12 cellular contexts compared by ENCODE assay signal in genomic region chr17:57454729-57455062, GRCh38.
A peak's percentile ranks its signal among the peaks of the same experiment; 100 is the strongest.
DNase-seq lines count a peak whose midpoint lies in the region; ATAC-seq and FAIRE-seq lines count a peak whose summit lies in the region.
"Had no signal": no experiment of that assay in that cellular context is flagged by ENCODE, and none has a peak within 500 bp of the region (broad histone marks: within the 10 kb centered on the region; RNA-seq: fewer than 3 reads in every experiment).

No MANE protein-coding gene starts in this region.

- H3K9me3 Mint-ChIP-seq in activated T-cell treated with anti-CD3 and anti-CD28 coated beads, Interleukin-2, amount 50 U/mL, for 24 hours = no peaks in the 10 kb centered on the region
- no peaks in the 10 kb centered on the region for H3K9me3 Mint-ChIP-seq in activated CD4-positive, alpha-beta memory T cell treated with anti-CD3 and anti-CD28 coated beads for 36 hours
- H3K9me3 Mint-ChIP-seq in immature natural killer cell = peaks cover 0 to 1% (median 0%) of the 10 kb centered on the region in 6 donors
- no peaks in the 10 kb centered on the region for H3K9me3 Mint-ChIP-seq in stimulated activated memory B cell treated with anti-CD40 and anti-IgM and Interleukin-4, amounts not matched to agents 10 μg/mL and 1 μg/mL and 100 μg/mL, for 72 hours

- H3K27ac Mint-ChIP-seq in activated T-cell treated with anti-CD3 and anti-CD28 coated beads, Interleukin-2, amount 50 U/mL, for 24 hours = peak overlapping the region; percentile 88
- peak overlapping the region; percentile 82 for H3K27ac Mint-ChIP-seq in activated CD4-positive, alpha-beta memory T cell treated with anti-CD3 and anti-CD28 coated beads for 36 hours
- peak overlapping the region in 4 of 6 donors; percentile 13 to 67 (median 48) for H3K27ac Mint-ChIP-seq in immature natural killer cell
- H3K27ac Mint-ChIP-seq in stimulated activated memory B cell treated with anti-CD40 and anti-IgM and Interleukin-4, amounts not matched to agents 10 μg/mL and 1 μg/mL and 100 μg/mL, for 72 hours = peak overlapping the region; percentile 85

- intact Hi-C loops in activated CD4-positive, alpha-beta memory T cell treated with anti-CD3 and anti-CD28 coated beads for 36 hours (cut with micrococcal nuclease) = loop anchor here (1.0 kb wide), 1 partner anchor 9 kb away; no protein-coding TSS in a partner anchor

- peaks cover 76% of the 10 kb centered on the region for H3K4me1 Mint-ChIP-seq in activated T-cell treated with anti-CD3 and anti-CD28 coated beads, Interleukin-2, amount 50 U/mL, for 24 hours (ENCODE audit: low read depth)
- H3K4me1 Mint-ChIP-seq in activated CD4-positive, alpha-beta memory T cell treated with anti-CD3 and anti-CD28 coated beads for 36 hours (ENCODE audit: low read depth) = peaks cover 75% of the 10 kb centered on the region
- H3K4me1 Mint-ChIP-seq in immature natural killer cell = peaks cover 51 to 68% of the 10 kb centered on the region in 2 donors
- peaks cover 45% of the 10 kb centered on the region for H3K4me1 Mint-ChIP-seq in stimulated activated memory B cell treated with anti-CD40 and anti-IgM and Interleukin-4, amounts not matched to agents 10 μg/mL and 1 μg/mL and 100 μg/mL, for 72 hours

- H3K27me3 Mint-ChIP-seq in activated T-cell treated with anti-CD3 and anti-CD28 coated beads, Interleukin-2, amount 50 U/mL, for 24 hours = no peaks in the 10 kb centered on the region
- H3K27me3 Mint-ChIP-seq in activated CD4-positive, alpha-beta memory T cell treated with anti-CD3 and anti-CD28 coated beads for 36 hours = no peaks in the 10 kb centered on the region
- H3K27me3 Mint-ChIP-seq in immature natural killer cell (ENCODE audit: low read depth in 3 of 3) = peaks cover 29 to 36% (median 33%) of the 10 kb centered on the region in 3 donors
- H3K27me3 Mint-ChIP-seq in stimulated activated memory B cell treated with anti-CD40 and anti-IgM and Interleukin-4, amounts not matched to agents 10 μg/mL and 1 μg/mL and 100 μg/mL, for 72 hours = no peaks in the 10 kb centered on the region

- DNase-seq in activated T-cell treated with anti-CD3 and anti-CD28 coated beads, Interleukin-2, amount 50 U/mL, for 24 hours = no peak
- DNase-seq in activated T-cell treated with anti-CD3 and anti-CD28 coated beads, Interleukin-2, amount 50 U/mL, for 1 hour = no peak
- DNase-seq in activated CD4-positive, alpha-beta memory T cell treated with anti-CD3 and anti-CD28 coated beads for 36 hours = no peak
- DNase-seq in immature natural killer cell = no peak
- DNase-seq in HTR-8/SVneo (ENCODE audit: insufficient read length, low spot score) = no peak
- DNase-seq: aorta, DMS153, GM23248 had no signal

- peak overlapping the region; percentile 51 for H3K4me3 Mint-ChIP-seq in activated T-cell treated with anti-CD3 and anti-CD28 coated beads, Interleukin-2, amount 50 U/mL, for 24 hours
- no peak overlapping the region for H3K4me3 Mint-ChIP-seq in activated CD4-positive, alpha-beta memory T cell treated with anti-CD3 and anti-CD28 coated beads for 36 hours
- H3K4me3 Mint-ChIP-seq in immature natural killer cell = peak overlapping the region; percentile 75 to 89 (median 80)
- H3K4me3 Mint-ChIP-seq in stimulated activated memory B cell treated with anti-CD40 and anti-IgM and Interleukin-4, amounts not matched to agents 10 μg/mL and 1 μg/mL and 100 μg/mL, for 72 hours = no peak overlapping the region

- ATAC-seq in stimulated activated memory B cell treated with anti-CD40 and anti-IgM and Interleukin-4, amounts not matched to agents 10 μg/mL and 1 μg/mL and 100 μg/mL, for 72 hours = no peak
- ATAC-seq in GM19397 (IDR thresholded peaks at IDR 0.05; ENCODE audit: unreplicated experiment) = no peak
- ATAC-seq in GM19467 (IDR thresholded peaks at IDR 0.05; ENCODE audit: unreplicated experiment) = no peak
- ATAC-seq: gastroesophageal sphincter had no signal

- POLR2A ChIA-PET in activated CD4-positive, alpha-beta memory T cell treated with anti-CD3 and anti-CD28 coated beads for 36 hours (lab: Charles Lee) = interaction anchor here (1.1 to 2.2 kb wide), 2 partner anchors 13 to 36 kb away, joined by 3 to 6 read pairs; no protein-coding TSS in a partner anchor

- CTCF ChIA-PET in activated CD4-positive, alpha-beta memory T cell treated with anti-CD3 and anti-CD28 coated beads for 36 hours (lab: Charles Lee) = interaction anchor here (1.0 to 2.4 kb wide), 4 partner anchors 9 to 218 kb away, joined by 3 to 14 read pairs (median 8); no protein-coding TSS in a partner anchor

- peaks cover 26% of the 10 kb centered on the region for H3K36me3 Mint-ChIP-seq in activated T-cell treated with anti-CD3 and anti-CD28 coated beads, Interleukin-2, amount 50 U/mL, for 24 hours (ENCODE audit: low read depth)
- peaks cover 8% of the 10 kb centered on the region for H3K36me3 Mint-ChIP-seq in activated CD4-positive, alpha-beta memory T cell treated with anti-CD3 and anti-CD28 coated beads for 36 hours
- H3K36me3 Mint-ChIP-seq in immature natural killer cell = peaks cover 0 to 9% (median 7%) of the 10 kb centered on the region in 3 donors
- H3K36me3 Mint-ChIP-seq in stimulated activated memory B cell treated with anti-CD40 and anti-IgM and Interleukin-4, amounts not matched to agents 10 μg/mL and 1 μg/mL and 100 μg/mL, for 72 hours = peaks cover 33% of the 10 kb centered on the region

- FAIRE-seq in HTR-8/SVneo (lab: Jason Lieb, UNC) = no peak

Comparison
In these comparisons a context has a peak if more than half of its experiments do, and no peak if none do; other contexts are left out.
1. H3K4me3 Mint-ChIP-seq: peak in activated T-cell treated with anti-CD3 and anti-CD28 coated beads, Interleukin-2, amount 50 U/mL, for 24 hours (single experiment) and immature natural killer cell (5 of 5); none in activated CD4-positive, alpha-beta memory T cell treated with anti-CD3 and anti-CD28 coated beads for 36 hours (single experiment) and stimulated activated memory B cell treated with anti-CD40 and anti-IgM and Interleukin-4, amounts not matched to agents 10 μg/mL and 1 μg/mL and 100 μg/mL, for 72 hours (single experiment).
2. Peak in every context shown above with its lines, with median percentiles within 50 percentile points of each other: H3K27ac Mint-ChIP-seq.